9 cellular contexts compared by ENCODE assay signal in the genomic region with DNA sequence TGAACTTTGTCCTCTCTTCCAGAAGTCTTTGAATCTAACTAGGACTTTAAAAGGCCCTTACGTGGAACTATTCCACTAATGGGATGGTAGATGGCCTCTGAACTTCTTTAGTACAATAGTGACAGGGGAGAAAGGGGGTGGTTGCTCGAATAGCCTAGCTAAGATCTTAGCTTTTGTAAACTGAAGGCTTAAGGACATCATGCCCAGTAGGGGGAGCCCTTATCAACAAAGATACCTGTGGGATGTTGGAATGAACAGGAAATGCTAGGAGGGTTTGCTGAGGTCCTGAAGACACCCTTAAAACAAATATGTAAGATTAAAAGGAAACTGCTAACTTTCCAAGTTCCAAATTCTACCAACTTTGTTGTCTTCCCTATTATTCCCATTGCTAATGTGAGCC. TPM values are rescaled to one million over a fixed set of nuclear protein-coding genes. Genes with fewer than 3 reads are reported as not detected.
DNase-seq lines count a peak whose midpoint lies in the region; ATAC-seq and TF ChIP-seq lines count a peak whose summit lies in the region.
"Had no signal": no experiment of that assay in that cellular context is flagged by ENCODE, and none has a peak within 500 bp of the region (broad histone marks: within the 10 kb centered on the region; RNA-seq: fewer than 3 reads in every experiment).

No MANE protein-coding gene starts in this region.

- peak; percentile 65 for TF ChIP-seq CTCF in liver (IDR thresholded peaks at IDR 0.05; ENCODE audit: low read depth, low read length, missing input control)

- ATAC-seq in GM19324 (IDR thresholded peaks at IDR 0.05; ENCODE audit: low FRiP score, unreplicated experiment) (peak; percentile 62), GM21526 (IDR thresholded peaks at IDR 0.05; ENCODE audit: low FRiP score, unreplicated experiment) (no peak)

- peak; percentile 83 to 87 for TF ChIP-seq RAD21 in liver (IDR thresholded peaks at IDR 0.05)

- H3K27me3 ChIP-seq in liver (ENCODE audit: control insufficient read depth in 4 of 4, insufficient read depth in 4 of 4, low read length in 3 of 4): no peaks in the 10 kb centered on the region

- no peaks in the 10 kb centered on the region for H3K36me3 ChIP-seq in liver (ENCODE audit: control insufficient read depth in 4 of 4, insufficient read depth in 3 of 4, low read depth in 1 of 4, low read length in 3 of 4)

- H3K4me1 ChIP-seq in liver (ENCODE audit: control insufficient read depth in 4 of 4, insufficient read depth in 4 of 4, low read length in 3 of 4): peaks cover 0 to 4% (median 1%) of the 10 kb centered on the region in 4 donors

- WGBS in liver: under 1% methylated on average over 2 of the region's 2 CpGs

- H3K4me3 ChIP-seq in liver (ENCODE audit: low read depth in 1 of 3, low read length in 3 of 3): no peak overlapping the region
- H3K4me3 ChIP-seq: skin epidermis had no signal

- no peak overlapping the region for H3K27ac ChIP-seq in liver (ENCODE audit: low read depth in 1 of 2, low read length in 2 of 2)
- H3K27ac ChIP-seq: skin epidermis had no signal

- no peak overlapping the region for H3K9ac ChIP-seq in liver (ENCODE audit: low read depth in 1 of 2, low read length in 2 of 2)

- DNase-seq in COLO668 (lab: John Stamatoyannopoulos, UW; ENCODE audit: unreplicated experiment) (peak; percentile 70), NCI-H1048 (lab: John Stamatoyannopoulos, UW) (peak; percentile 63), SK-N-DZ (ENCODE audit: low spot score) (peak; percentile 47), dermis blood vessel endothelial cell (peak; percentile 80), stromal cell of bone marrow (ENCODE audit: low read depth) (peak; percentile 59)

- no peaks in the 10 kb centered on the region for H3K9me3 ChIP-seq in liver (ENCODE audit: control insufficient read depth in 4 of 4, low read length in 3 of 4)

TF ChIP-seq in liver, 16 proteins besides CTCF, POLR2A, EP300 and RAD21:
- TF ChIP-seq JUND (IDR thresholded peaks at IDR 0.05): no peak
- TF ChIP-seq RXRA (IDR thresholded peaks at IDR 0.05): no peak
- TF ChIP-seq, protein P1, sequence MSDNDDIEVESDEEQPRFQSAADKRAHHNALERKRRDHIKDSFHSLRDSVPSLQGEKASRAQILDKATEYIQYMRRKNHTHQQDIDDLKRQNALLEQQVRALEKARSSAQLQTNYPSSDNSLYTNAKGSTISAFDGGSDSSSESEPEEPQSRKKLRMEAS (IDR thresholded peaks at IDR 0.05): no peak
- TF ChIP-seq FOXA2 (IDR thresholded peaks at IDR 0.05): no peak
- TF ChIP-seq, protein P2, sequence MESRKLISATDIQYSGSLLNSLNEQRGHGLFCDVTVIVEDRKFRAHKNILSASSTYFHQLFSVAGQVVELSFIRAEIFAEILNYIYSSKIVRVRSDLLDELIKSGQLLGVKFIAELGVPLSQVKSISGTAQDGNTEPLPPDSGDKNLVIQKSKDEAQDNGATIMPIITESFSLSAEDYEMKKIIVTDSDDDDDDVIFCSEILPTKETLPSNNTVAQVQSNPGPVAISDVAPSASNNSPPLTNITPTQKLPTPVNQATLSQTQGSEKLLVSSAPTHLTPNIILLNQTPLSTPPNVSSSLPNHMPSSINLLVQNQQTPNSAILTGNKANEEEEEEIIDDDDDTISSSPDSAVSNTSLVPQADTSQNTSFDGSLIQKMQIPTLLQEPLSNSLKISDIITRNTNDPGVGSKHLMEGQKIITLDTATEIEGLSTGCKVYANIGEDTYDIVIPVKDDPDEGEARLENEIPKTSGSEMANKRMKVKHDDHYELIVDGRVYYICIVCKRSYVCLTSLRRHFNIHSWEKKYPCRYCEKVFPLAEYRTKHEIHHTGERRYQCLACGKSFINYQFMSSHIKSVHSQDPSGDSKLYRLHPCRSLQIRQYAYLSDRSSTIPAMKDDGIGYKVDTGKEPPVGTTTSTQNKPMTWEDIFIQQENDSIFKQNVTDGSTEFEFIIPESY (IDR thresholded peaks at IDR 0.05): no peak
- TF ChIP-seq, protein P3, sequence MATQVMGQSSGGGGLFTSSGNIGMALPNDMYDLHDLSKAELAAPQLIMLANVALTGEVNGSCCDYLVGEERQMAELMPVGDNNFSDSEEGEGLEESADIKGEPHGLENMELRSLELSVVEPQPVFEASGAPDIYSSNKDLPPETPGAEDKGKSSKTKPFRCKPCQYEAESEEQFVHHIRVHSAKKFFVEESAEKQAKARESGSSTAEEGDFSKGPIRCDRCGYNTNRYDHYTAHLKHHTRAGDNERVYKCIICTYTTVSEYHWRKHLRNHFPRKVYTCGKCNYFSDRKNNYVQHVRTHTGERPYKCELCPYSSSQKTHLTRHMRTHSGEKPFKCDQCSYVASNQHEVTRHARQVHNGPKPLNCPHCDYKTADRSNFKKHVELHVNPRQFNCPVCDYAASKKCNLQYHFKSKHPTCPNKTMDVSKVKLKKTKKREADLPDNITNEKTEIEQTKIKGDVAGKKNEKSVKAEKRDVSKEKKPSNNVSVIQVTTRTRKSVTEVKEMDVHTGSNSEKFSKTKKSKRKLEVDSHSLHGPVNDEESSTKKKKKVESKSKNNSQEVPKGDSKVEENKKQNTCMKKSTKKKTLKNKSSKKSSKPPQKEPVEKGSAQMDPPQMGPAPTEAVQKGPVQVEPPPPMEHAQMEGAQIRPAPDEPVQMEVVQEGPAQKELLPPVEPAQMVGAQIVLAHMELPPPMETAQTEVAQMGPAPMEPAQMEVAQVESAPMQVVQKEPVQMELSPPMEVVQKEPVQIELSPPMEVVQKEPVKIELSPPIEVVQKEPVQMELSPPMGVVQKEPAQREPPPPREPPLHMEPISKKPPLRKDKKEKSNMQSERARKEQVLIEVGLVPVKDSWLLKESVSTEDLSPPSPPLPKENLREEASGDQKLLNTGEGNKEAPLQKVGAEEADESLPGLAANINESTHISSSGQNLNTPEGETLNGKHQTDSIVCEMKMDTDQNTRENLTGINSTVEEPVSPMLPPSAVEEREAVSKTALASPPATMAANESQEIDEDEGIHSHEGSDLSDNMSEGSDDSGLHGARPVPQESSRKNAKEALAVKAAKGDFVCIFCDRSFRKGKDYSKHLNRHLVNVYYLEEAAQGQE (IDR thresholded peaks at IDR 0.05): no peak
- TF ChIP-seq YY1 (IDR thresholded peaks at IDR 0.05): no peak
- TF ChIP-seq NR2F2 (IDR thresholded peaks at IDR 0.05): no peak
- no peak for TF ChIP-seq HNF4A (conservative IDR thresholded peaks at IDR 0.05)
- TF ChIP-seq GABPA (IDR thresholded peaks at IDR 0.05 in 1 of 2, conservative IDR thresholded peaks at IDR 0.05 in 1 of 2): no peak
- TF ChIP-seq, protein P4, sequence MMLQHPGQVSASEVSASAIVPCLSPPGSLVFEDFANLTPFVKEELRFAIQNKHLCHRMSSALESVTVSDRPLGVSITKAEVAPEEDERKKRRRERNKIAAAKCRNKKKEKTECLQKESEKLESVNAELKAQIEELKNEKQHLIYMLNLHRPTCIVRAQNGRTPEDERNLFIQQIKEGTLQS (IDR thresholded peaks at IDR 0.05): no peak
- TF ChIP-seq EGR1 (IDR thresholded peaks at IDR 0.05; ENCODE audit: low read depth in 2 of 2): no peak

RNA-seq across cellular contexts. Expression of a gene that starts 33.2 kb away (rescaled TPM):
- 0.09 TPM in 1 of 2 replicates, not detected in the other for polyA plus RNA-seq in SK-N-DZ (2014; cell fraction: cytosol; rRNA removed)
- 0.07 and 0.40 TPM in 2 replicates for polyA plus RNA-seq in SK-N-DZ (2014; cell fraction: nucleus; rRNA removed)
- total RNA-seq in dermis blood vessel endothelial cell (not detected in 2 replicates), liver (not detected)
- polyA plus RNA-seq in liver: not detected

RNA-seq across cellular contexts. Expression of a gene that starts 39.2 kb away (rescaled TPM):
- not detected in 2 replicates for polyA plus RNA-seq in SK-N-DZ (2014; cell fraction: cytosol; rRNA removed)
- polyA plus RNA-seq in SK-N-DZ (2014; cell fraction: nucleus; rRNA removed): not detected in 2 replicates
- total RNA-seq in dermis blood vessel endothelial cell: not detected in 2 replicates
- 1 to 10 TPM in 1 of 2 donors, not detected in 1; 1.1 TPM for total RNA-seq in liver
- under 1 TPM in 1 of 2 donors, not detected in 1; 0.33 TPM for polyA plus RNA-seq in liver
